14 cellular contexts compared by ENCODE assay signal in the genomic region with DNA sequence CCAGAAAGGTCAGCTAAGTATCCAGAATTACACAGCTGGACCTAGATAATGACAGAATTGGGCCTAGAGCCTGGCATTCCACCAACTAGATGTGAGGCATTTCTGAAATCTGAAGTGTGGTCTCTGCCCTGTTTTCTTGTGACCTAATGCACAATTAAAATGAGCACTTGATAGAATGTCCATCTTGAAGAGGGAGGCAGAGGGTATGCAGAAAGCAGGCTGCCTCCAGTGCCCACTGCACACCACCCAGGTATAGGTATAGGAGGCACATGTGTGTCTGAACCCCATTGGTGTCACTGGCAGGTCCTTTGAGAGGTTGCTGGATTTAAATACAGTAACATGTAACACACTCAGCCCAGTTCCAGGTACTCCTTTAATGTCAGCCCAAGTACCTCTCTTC. TPM values are rescaled to one million over a fixed set of nuclear protein-coding genes. Genes with fewer than 3 reads are reported as not detected.
DNase-seq lines count a peak whose midpoint lies in the region; ATAC-seq and TF ChIP-seq lines count a peak whose summit lies in the region.
"Had no signal": no experiment of that assay in that cellular context is flagged by ENCODE, and none has a peak within 500 bp of the region (broad histone marks: within the 10 kb centered on the region; RNA-seq: fewer than 3 reads in every experiment).

No MANE protein-coding gene starts in this region.

- H3K4me1 Mint-ChIP-seq in activated T-cell treated with anti-CD3 and anti-CD28 coated beads, Interleukin-2, amount 50 U/mL, for 72 hours (ENCODE audit: low read depth) = peaks cover 71% of the 10 kb centered on the region
- H3K4me1 Mint-ChIP-seq in progenitor cell of endocrine pancreas (ENCODE audit: low read depth) = peaks cover 27% of the 10 kb centered on the region

- H3K27me3 ChIP-seq in PC-3 (ENCODE audit: low read length) (no peaks in the 10 kb centered on the region), spleen (replicated peaks in 1 of 7) (no peaks in the 10 kb centered on the region)
- H3K27me3 ChIP-seq: foreskin keratinocyte, vagina had no signal

- H3K27me3 Mint-ChIP-seq in activated T-cell treated with anti-CD3 and anti-CD28 coated beads, Interleukin-2, amount 50 U/mL, for 72 hours (ENCODE audit: low read depth) = no peaks in the 10 kb centered on the region
- peaks cover 4% of the 10 kb centered on the region for H3K27me3 Mint-ChIP-seq in progenitor cell of endocrine pancreas

- no peaks in the 10 kb centered on the region for H3K9me3 Mint-ChIP-seq in activated T-cell treated with anti-CD3 and anti-CD28 coated beads, Interleukin-2, amount 50 U/mL, for 72 hours
- no peaks in the 10 kb centered on the region for H3K9me3 Mint-ChIP-seq in progenitor cell of endocrine pancreas (ENCODE audit: low read depth)

- H3K4me2 ChIP-seq in PC-3 (ENCODE audit: low read length) = peak overlapping the region; percentile 91

- H2AFZ ChIP-seq in PC-3 (ENCODE audit: low read length) = no peak overlapping the region

- H3K27ac ChIP-seq in PC-3 (ENCODE audit: low read length) (no peak overlapping the region), spleen (peak overlapping the region in 1 of 8 donors; percentile 91)
- H3K27ac ChIP-seq: vagina had no signal

- H3K4me3 ChIP-seq in PC-3 (ENCODE audit: low read length) = peak overlapping the region; percentile 94
- H3K4me3 ChIP-seq in epithelial cell of esophagus (ENCODE audit: low read length) = peak overlapping the region; percentile 4
- H3K4me3 ChIP-seq in spleen = no peak overlapping the region

- peak overlapping the region; percentile 6 to 48 for H3K4me3 Mint-ChIP-seq in activated T-cell treated with anti-CD3 and anti-CD28 coated beads, Interleukin-2, amount 50 U/mL, for 72 hours
- peak overlapping the region; percentile 99 for H3K4me3 Mint-ChIP-seq in progenitor cell of endocrine pancreas (ENCODE audit: low read depth)

- CTCF ChIA-PET in PC-3 (lab: Charles Lee) = no interaction called here

- H3K36me3 ChIP-seq in PC-3 (ENCODE audit: low read depth, low read length) = peaks cover 15% of the 10 kb centered on the region; the same call in 1 of the 2 replicates
- H3K36me3 ChIP-seq in spleen = peaks cover 0 to 38% (median 10%) of the 10 kb centered on the region in 6 donors

- POLR2A ChIA-PET in PC-3 (lab: Charles Lee; ENCODE audit: unreplicated experiment) = no interaction called here

- H3K27ac Mint-ChIP-seq in activated T-cell treated with anti-CD3 and anti-CD28 coated beads, Interleukin-2, amount 50 U/mL, for 72 hours = no peak overlapping the region
- no peak overlapping the region for H3K27ac Mint-ChIP-seq in progenitor cell of endocrine pancreas

- ATAC-seq in activated T-cell treated with anti-CD3 and anti-CD28 coated beads, Interleukin-2, amount 50 U/mL, for 72 hours (replicated peaks in 1 of 2) = no peak
- no peak for ATAC-seq in PC-3
- no peak for ATAC-seq in HG03469 (IDR thresholded peaks at IDR 0.05; ENCODE audit: unreplicated experiment)
- ATAC-seq in HG03025 (IDR thresholded peaks at IDR 0.05; ENCODE audit: low FRiP score, unreplicated experiment) = no peak
- ATAC-seq: foreskin keratinocyte had no signal

- TF ChIP-seq POLR2A in spleen (IDR thresholded peaks at IDR 0.05) = no peak

- H3K4me1 ChIP-seq in PC-3 (ENCODE audit: insufficient read depth, low read length) (peaks cover 30% of the 10 kb centered on the region), spleen (peaks cover 18 to 68% (median 49%) of the 10 kb centered on the region in 6 donors)

- H3K79me2 ChIP-seq in PC-3 (ENCODE audit: low read length) = peaks cover 85% of the 10 kb centered on the region

- H4K20me1 ChIP-seq in PC-3 (ENCODE audit: low read length) = peaks cover 34% of the 10 kb centered on the region

- H3K9me3 ChIP-seq in PC-3 (ENCODE audit: low read length) (no peaks in the 10 kb centered on the region), spleen (no peaks in the 10 kb centered on the region)
- H3K9me3 ChIP-seq: vagina had no signal

- BruUV-seq in PC-3 (replicated peaks; lab: Mats Ljungman, UMichigan) = no TSS peak

- H3K9ac ChIP-seq in PC-3 (ENCODE audit: low read length) = no peak overlapping the region

- H3K9me2 ChIP-seq in PC-3 (replicated peaks; ENCODE audit: low read length) = no peaks in the 10 kb centered on the region

- TF ChIP-seq CTCF in PC-3 (conservative IDR thresholded peaks at IDR 0.05; ENCODE audit: low read depth, low read length) (no peak), epithelial cell of esophagus (IDR thresholded peaks at IDR 0.05; ENCODE audit: insufficient read depth, low read depth, low read length, missing control alignments) (no peak), progenitor cell of endocrine pancreas (IDR thresholded peaks at IDR 0.05; ENCODE audit: unreplicated experiment) (no peak), spleen (IDR thresholded peaks at IDR 0.05 in 8 of 11, conservative IDR thresholded peaks at IDR 0.05 in 3 of 11) (no peak)

- intact Hi-C loops in PC-3 (cut with micrococcal nuclease) = no loop called here
- intact Hi-C loops in spleen (cut with DNase I; ENCODE audit: low total_unique reads) = no loop called here

- H3F3A ChIP-seq in PC-3 (ENCODE audit: low read length, unreplicated experiment) = no peaks in the 10 kb centered on the region

- DNase-seq in activated T-cell treated with anti-CD3 and anti-CD28 coated beads, Interleukin-2, amount 50 U/mL, for 72 hours = no peak
- DNase-seq in activated T-cell treated with anti-CD3 and anti-CD28 coated beads, Interleukin-2, amount 50 U/mL, for 1 hour = no peak
- DNase-seq in PC-3 (no peak), epithelial cell of esophagus (ENCODE audit: low read depth) (no peak), progenitor cell of endocrine pancreas (ENCODE audit: low spot score, unreplicated experiment) (no peak), spleen (no peak)
- DNase-seq: cortex of kidney, EL, foreskin keratinocyte, KG1, NCI-H2081 had no signal

- peaks cover 12 to 20% of the 10 kb centered on the region in 2 donors for H3K36me3 Mint-ChIP-seq in activated T-cell treated with anti-CD3 and anti-CD28 coated beads, Interleukin-2, amount 50 U/mL, for 72 hours (ENCODE audit: insufficient read depth in 2 of 2)
- H3K36me3 Mint-ChIP-seq in progenitor cell of endocrine pancreas (ENCODE audit: insufficient read depth) = peaks cover 7% of the 10 kb centered on the region

RNA-seq across cellular contexts. Expression of a gene that starts 2.4 kb away (rescaled TPM):
- total RNA-seq in activated T-cell treated with anti-CD3 and anti-CD28 coated beads, Interleukin-2, amount 50 U/mL, for 72 hours = 10 to 100 TPM; 67.1 to 71.3 TPM
- total RNA-seq in PC-3 (2014; rRNA removed) (33.7 and 34.7 TPM in 2 replicates), progenitor cell of endocrine pancreas (73.4 and 85.9 TPM in 2 replicates), spleen (10 to 100 TPM; 26.0 to 56.3 (median 44.9) TPM)
- polyA plus RNA-seq in spleen = 10 to 100 TPM; 11.9 to 12.9 (median 12.6) TPM

Comparison
In these comparisons a context has a peak if more than half of its experiments do, and no peak if none do; other contexts are left out.
1. H3K4me3 ChIP-seq: peak in PC-3 (single experiment) and epithelial cell of esophagus (single experiment); none in spleen (0 of 8).